23 cellular contexts compared by ENCODE assay signal in genomic region chr17:79535728-79536025, GRCh38.
DNase-seq lines count a peak whose midpoint lies in the region; ATAC-seq lines count a peak whose summit lies in the region.
"Had no signal": no experiment of that assay in that cellular context is flagged by ENCODE, and none has a peak within 500 bp of the region (broad histone marks: within the 10 kb centered on the region; RNA-seq: fewer than 3 reads in every experiment).

No MANE protein-coding gene starts in this region.

- H4K20me1 ChIP-seq in BLaER1 = no peaks in the 10 kb centered on the region

- intact Hi-C loops in left cardiac atrium (cut with DNase I) (no loop called here), Right ventricle myocardium inferior (cut with DNase I) (no loop called here), posterior vena cava (cut with DNase I) (no loop called here)

- no peak overlapping the region for H4K91ac ChIP-seq in neuronal stem cell (ENCODE audit: low read depth, low read length, poor library complexity)

- no peak overlapping the region for H2BK120ac ChIP-seq in neuronal stem cell (ENCODE audit: low read depth, low read length)

- no peak for ATAC-seq in left cardiac atrium
- no peak for ATAC-seq in Right ventricle myocardium inferior
- ATAC-seq: A549 had no signal

- H4K8ac ChIP-seq in neuronal stem cell (ENCODE audit: low read depth, low read length) = no peak overlapping the region

- H2AK5ac ChIP-seq in neuronal stem cell (ENCODE audit: low read depth, low read length) = no peak overlapping the region

- DNase-seq in left cardiac atrium = peak; percentile 2
- DNase-seq in Right ventricle myocardium inferior (ENCODE audit: missing footprints) = no peak
- DNase-seq in neuronal stem cell (ENCODE audit: low spot score) = no peak
- DNase-seq in posterior vena cava (ENCODE audit: low spot score) = peak; percentile 59
- no peak for DNase-seq in NCI-H82 (lab: John Stamatoyannopoulos, UW)
- no peak for DNase-seq in stimulated activated CD4-positive, alpha-beta T cell treated with anti-CD3 and anti-CD28 coated beads, Interleukin-4, amount 100 ng/mL, for 1 hour
- DNase-seq in SK-N-DZ (ENCODE audit: low spot score) = no peak
- DNase-seq: AML-193; C1 segment of cervical spinal cord; CD4-positive, alpha-beta memory T cell; CD4-positive, CD25-positive, alpha-beta regulatory T cell; CD8-positive, alpha-beta memory T cell; COR-L47; DMS 273 treated with DMSO at 0.1 percent for 48 hours; DMS153; DMS53; DMS79; DND-41; EL; GDM1 had no signal

- H3K9me3 ChIP-seq in BLaER1 (no peaks in the 10 kb centered on the region), neuronal stem cell (replicated peaks in 1 of 2; ENCODE audit: control insufficient read depth in 2 of 2, insufficient read depth in 1 of 2, low read depth in 1 of 2, low read length in 2 of 2) (no peaks in the 10 kb centered on the region)
- H3K9me3 ChIP-seq: A549 had no signal

- H3K4ac ChIP-seq in neuronal stem cell (ENCODE audit: low read length) = no peak overlapping the region

- no CpG with 5 or more reads among the region's 5 CpGs for WGBS in neuronal stem cell (ENCODE audit: extremely low coverage in 2 of 2, insufficient read length in 2 of 2, insufficient replicate concordance in 1 of 2), 2 donors

- H3K18ac ChIP-seq in neuronal stem cell (ENCODE audit: low read length) = peak overlapping the region; percentile 59

- H3K9ac ChIP-seq in BLaER1 (no peak overlapping the region), neuronal stem cell (ENCODE audit: low read depth, low read length, poor library complexity) (peak overlapping the region; percentile 72)

- H2BK12ac ChIP-seq in neuronal stem cell (ENCODE audit: low read length) = no peak overlapping the region

- no peak overlapping the region for H3K4me3 ChIP-seq in BLaER1
- H3K4me3 ChIP-seq in neuronal stem cell (ENCODE audit: low read length in 2 of 2) = no peak overlapping the region
- H3K4me3 ChIP-seq: A549 had no signal

- H2AFZ ChIP-seq in neuronal stem cell (ENCODE audit: low read length) = no peak overlapping the region

- H3K27ac ChIP-seq in BLaER1 (no peak overlapping the region), neuronal stem cell (replicated peaks; ENCODE audit: low read length) (no peak overlapping the region)
- H3K27ac ChIP-seq: 22Rv1 had no signal

- H3K36me3 ChIP-seq in BLaER1 = no peaks in the 10 kb centered on the region
- no peaks in the 10 kb centered on the region for H3K36me3 ChIP-seq in neuronal stem cell (replicated peaks in 1 of 2; ENCODE audit: control insufficient read depth in 2 of 2, insufficient read depth in 2 of 2, low read length in 2 of 2)

- no peaks in the 10 kb centered on the region for H3K27me3 ChIP-seq in BLaER1
- H3K27me3 ChIP-seq in neuronal stem cell (ENCODE audit: control insufficient read depth in 3 of 3, insufficient read depth in 3 of 3, low read depth in 1 of 3, low read length in 3 of 3) = peaks cover 0 to 44% (median 0%) of the 10 kb centered on the region in 3 experiments

- no peak overlapping the region for H2BK5ac ChIP-seq in neuronal stem cell (ENCODE audit: low read length)

- H3K4me2 ChIP-seq in BLaER1 = peak overlapping the region; percentile 72; the same call in 1 of the 2 replicates
- H3K4me2 ChIP-seq in neuronal stem cell (ENCODE audit: insufficient read depth, low read length, poor library complexity, severe bottlenecking) = no peak overlapping the region
- H3K4me2 ChIP-seq: A549 had no signal

- H3K23ac ChIP-seq in neuronal stem cell (ENCODE audit: low read depth, low read length, poor library complexity) = no peak overlapping the region

- peaks cover 56% of the 10 kb centered on the region for H3K4me1 ChIP-seq in BLaER1
- peaks cover 0 to 10% of the 10 kb centered on the region in 2 donors for H3K4me1 ChIP-seq in neuronal stem cell (ENCODE audit: control insufficient read depth in 2 of 2, insufficient read depth in 1 of 2, low read depth in 1 of 2, low read length in 2 of 2)

- no peak overlapping the region for H2BK15ac ChIP-seq in neuronal stem cell (ENCODE audit: low read length)

- H3K79me1 ChIP-seq in neuronal stem cell (ENCODE audit: low read depth, low read length) = no peaks in the 10 kb centered on the region

- no peak overlapping the region for H3K14ac ChIP-seq in neuronal stem cell (ENCODE audit: low read length)

Comparison
In these comparisons a context has a peak if more than half of its experiments do, and no peak if none do; other contexts are left out.
1. DNase-seq: peak in left cardiac atrium (single experiment) and posterior vena cava (single experiment); none in Right ventricle myocardium inferior (single experiment), neuronal stem cell (single experiment), NCI-H82 (single experiment), stimulated activated CD4-positive, alpha-beta T cell treated with anti-CD3 and anti-CD28 coated beads, Interleukin-4, amount 100 ng/mL, for 1 hour (single experiment) and SK-N-DZ (single experiment).